In genomic region chr11:14237333-14237988, GRCh38 we compare ENCODE assay signal across 1 cellular context.
TF ChIP-seq lines count a peak whose summit lies in the region.

No MANE protein-coding gene starts in this region.

TF ChIP-seq in GM12878, 131 proteins besides CTCF, POLR2A, EP300 and RAD21 (continued from another document):
- TF ChIP-seq CBX5 (IDR thresholded peaks at IDR 0.05; ENCODE audit: low read depth): no peak
- TF ChIP-seq RAD51 (IDR thresholded peaks at IDR 0.05): no peak
